Comparison of ENCODE assay signal across 1 cellular context in the genomic region with DNA sequence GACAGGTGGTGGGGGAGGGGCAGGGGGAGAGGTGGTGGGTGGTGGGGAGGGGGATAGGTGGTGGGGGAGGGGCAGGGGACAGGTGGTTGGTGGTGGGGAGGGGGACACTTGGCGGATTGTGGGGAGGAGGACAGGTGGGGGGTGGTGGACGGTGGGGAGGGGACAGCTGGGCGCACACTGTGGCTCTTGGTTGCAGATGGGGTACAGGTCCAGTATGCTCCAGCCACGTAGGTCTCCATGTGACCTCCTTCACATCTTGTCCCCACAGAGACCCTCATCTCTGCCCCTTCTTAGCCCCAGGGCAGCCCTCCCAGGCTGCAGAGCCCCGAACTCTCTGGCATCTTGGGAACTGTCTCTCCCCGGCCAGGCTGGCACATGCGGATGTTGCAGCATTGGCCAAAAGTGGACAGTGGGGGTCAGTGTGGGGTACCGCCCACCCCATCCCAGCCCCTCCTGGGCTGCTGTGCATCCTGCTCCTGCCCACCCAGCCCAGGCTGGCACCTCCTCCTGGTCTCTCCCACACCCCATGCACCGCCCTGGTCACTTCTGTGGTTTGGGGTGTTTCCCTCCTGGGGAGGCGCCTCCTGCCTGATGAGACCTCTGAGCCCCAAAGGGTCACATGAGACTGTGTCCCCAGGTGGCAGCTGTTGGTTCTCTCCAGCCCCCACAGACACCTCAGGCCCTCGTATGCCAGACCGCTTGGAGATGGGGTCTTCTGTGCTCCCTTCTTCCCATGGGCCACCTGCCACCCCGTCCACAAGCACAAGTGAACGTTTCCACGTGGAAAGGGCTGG.
TF ChIP-seq lines count a peak whose summit lies in the region.

No MANE protein-coding gene starts in this region.

TF ChIP-seq in HepG2, 621 proteins besides CTCF, POLR2A, EP300 and RAD21 (continued from another document):
- TF ChIP-seq RERE (CRISPR knock-in tag; IDR thresholded peaks at IDR 0.05; ENCODE audit: low read depth) = no peak
- no peak for TF ChIP-seq IKZF1 (IDR thresholded peaks at IDR 0.05)
- TF ChIP-seq TIGD3 (CRISPR knock-in tag; IDR thresholded peaks at IDR 0.05; ENCODE audit: borderline replicate concordance) = no peak
- TF ChIP-seq CHD2 (IDR thresholded peaks at IDR 0.05; ENCODE audit: low read depth, low read length) = no peak
- no peak for TF ChIP-seq SETDB1 (CRISPR knock-in tag; IDR thresholded peaks at IDR 0.05; ENCODE audit: borderline replicate concordance)
- no peak for TF ChIP-seq HIVEP1 (CRISPR knock-in tag; IDR thresholded peaks at IDR 0.05)
